Comparison of ENCODE assay signal across 20 cellular contexts in the genomic region with DNA sequence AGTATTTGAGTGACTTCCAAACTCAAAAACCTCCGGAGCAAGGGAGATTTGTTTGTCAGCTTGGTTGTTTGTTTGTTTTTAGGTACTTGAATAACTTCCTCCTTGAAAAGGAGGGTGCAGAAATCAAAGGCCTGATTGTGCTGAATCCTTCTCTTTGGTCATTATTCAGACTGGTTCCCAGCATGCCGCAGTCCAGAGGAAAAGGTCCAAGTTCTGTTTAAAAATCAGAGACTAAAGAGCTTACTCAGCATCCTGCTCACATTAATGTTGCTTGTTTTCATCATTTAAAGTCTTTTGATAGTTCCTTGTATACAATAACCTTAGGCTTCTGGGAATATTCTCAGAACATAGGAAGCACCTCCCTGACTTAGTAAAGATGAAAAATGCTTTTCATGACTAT. TPM values are rescaled to one million over a fixed set of nuclear protein-coding genes. Genes with fewer than 3 reads are reported as not detected.
DNase-seq lines count a peak whose midpoint lies in the region; ATAC-seq, FAIRE-seq and TF ChIP-seq lines count a peak whose summit lies in the region.
"Had no signal": no experiment of that assay in that cellular context is flagged by ENCODE, and none has a peak within 500 bp of the region (broad histone marks: within the 10 kb centered on the region; RNA-seq: fewer than 3 reads in every experiment).

No MANE protein-coding gene starts in this region.

- ATAC-seq in HepG2 = no peak
- ATAC-seq in right lobe of liver = no peak

- in situ Hi-C loops in HepG2 (cut with HindIII; ENCODE audit: extremely low pct_ligation_motif_present, low pct_unique_long_range_greater_than_20kb) = no loop called here

- BruUV-seq in HepG2 (replicated peaks; lab: Mats Ljungman, UMichigan) = no TSS peak

- CTCF ChIA-PET in HepG2 (lab: Yijun Ruan, JAX; ENCODE audit: low intra/inter-chr PET ratio, low total read pairs) = no interaction called here

- no peak overlapping the region for H2AFZ ChIP-seq in HepG2 (ENCODE audit: low read length)
- H2AFZ ChIP-seq: GM23248 had no signal

- H3K9ac ChIP-seq in HepG2 (ENCODE audit: insufficient read depth, low read depth, low read length) = no peak overlapping the region
- no peak overlapping the region for H3K9ac ChIP-seq in endocrine pancreas (ENCODE audit: control insufficient read depth, insufficient read depth, low read length)
- H3K9ac ChIP-seq: GM23248, KMS-11 had no signal

- POLR2A ChIA-PET in HepG2 (lab: Yijun Ruan, JAX) = no interaction called here

- no peak for TF ChIP-seq CTCF in HepG2 (CRISPR knock-in tag; IDR thresholded peaks at IDR 0.05)
- TF ChIP-seq CTCF in right lobe of liver (IDR thresholded peaks at IDR 0.05) = no peak

- no peak overlapping the region for H3K4me2 ChIP-seq in HepG2 (ENCODE audit: low read depth, low read length)
- H3K4me2 ChIP-seq: KMS-11 had no signal

- H3K36me3 ChIP-seq in HepG2 (replicated peaks in 1 of 2; ENCODE audit: control insufficient read depth in 1 of 2, insufficient read depth in 2 of 2, low read length in 2 of 2) (no peaks in the 10 kb centered on the region), right lobe of liver (no peaks in the 10 kb centered on the region), endocrine pancreas (ENCODE audit: control insufficient read depth, insufficient read depth, low read length) (no peaks in the 10 kb centered on the region)
- H3K36me3 ChIP-seq: MG63, Peyer's patch had no signal

- TF ChIP-seq RAD21 in HepG2 (CRISPR knock-in tag; IDR thresholded peaks at IDR 0.05) = no peak

- H4K20me1 ChIP-seq in HepG2 (ENCODE audit: insufficient read depth, low read length) = no peaks in the 10 kb centered on the region

- 3% methylated on average over 2 of the region's 2 CpGs for WGBS in HepG2 (ENCODE audit: low lambda C conversion rate)
- 42% methylated on average over 2 of the region's 2 CpGs for WGBS in right lobe of liver (ENCODE audit: insufficient coverage, low coverage, low lambda C conversion rate, missing lambda C conversion rate)

- no peak for TF ChIP-seq POLR2A in HepG2 (IDR thresholded peaks at IDR 0.05; ENCODE audit: insufficient read depth in 1 of 2, low read depth in 2 of 2, low read length in 2 of 2)
- no peak for TF ChIP-seq POLR2A in right lobe of liver (IDR thresholded peaks at IDR 0.05)

- H3K27ac ChIP-seq in HepG2 (ENCODE audit: extremely low read length, insufficient read depth, low read length) = no peak overlapping the region
- no peak overlapping the region for H3K27ac ChIP-seq in right lobe of liver
- peak overlapping the region; percentile 67 for H3K27ac ChIP-seq in temporal lobe (ENCODE audit: low read depth, low read length)
- H3K27ac ChIP-seq: GM23248, HL-60, KMS-11, Peyer's patch had no signal

- no peak for FAIRE-seq in HepG2 (lab: Jason Lieb, UNC)
- FAIRE-seq: G401.6, GM12891 had no signal

- no peaks in the 10 kb centered on the region for H3K4me1 ChIP-seq in HepG2 (ENCODE audit: insufficient read depth, low read length)
- H3K4me1 ChIP-seq in right lobe of liver = peaks cover 0 to 6% (median 0%) of the 10 kb centered on the region in 4 donors
- H3K4me1 ChIP-seq in endocrine pancreas (ENCODE audit: control insufficient read depth, insufficient read depth, low read length) = peaks cover 22% of the 10 kb centered on the region
- H3K4me1 ChIP-seq: Caco-2 had no signal

- H3K79me2 ChIP-seq in HepG2 (ENCODE audit: insufficient read depth, low read length) = no peaks in the 10 kb centered on the region

- H3K27me3 ChIP-seq in HepG2 (ENCODE audit: control insufficient read depth in 1 of 2, insufficient read depth in 2 of 2, low read length in 2 of 2) (peaks cover 0 to 3% of the 10 kb centered on the region in 2 experiments; a peak in 1 of 5 replicates), right lobe of liver (peaks cover 0 to 19% of the 10 kb centered on the region in 2 donors), endocrine pancreas (ENCODE audit: control insufficient read depth, insufficient read depth, low read length) (no peaks in the 10 kb centered on the region)
- H3K27me3 ChIP-seq: Peyer's patch had no signal

- intact Hi-C loops in HepG2 (cut with micrococcal nuclease; ENCODE audit: unreplicated experiment) (no loop called here), right lobe of liver (cut with DNase I) (no loop called here)

- H3K4me3 ChIP-seq in HepG2 (replicated peaks in 1 of 3; ENCODE audit: insufficient read depth in 1 of 3, low read depth in 2 of 3, low read length in 3 of 3) (no peak overlapping the region), right lobe of liver (no peak overlapping the region), endocrine pancreas (ENCODE audit: control insufficient read depth, insufficient read depth, low read length) (peak overlapping the region; percentile 68)
- H3K4me3 ChIP-seq: GM23248, MG63, Peyer's patch had no signal

- TF ChIP-seq EP300 in HepG2 (IDR thresholded peaks at IDR 0.05; ENCODE audit: low read depth in 2 of 2, low read length in 2 of 2) (no peak), HepG2 (CRISPR knock-in tag; IDR thresholded peaks at IDR 0.05; ENCODE audit: borderline replicate concordance) (no peak)

- H3K9me3 ChIP-seq in HepG2 (ENCODE audit: low read length) (no peaks in the 10 kb centered on the region), right lobe of liver (no peaks in the 10 kb centered on the region), endocrine pancreas (ENCODE audit: control insufficient read depth, low read length) (no peaks in the 10 kb centered on the region)
- H3K9me3 ChIP-seq: Caco-2, MG63, Peyer's patch had no signal

- DNase-seq in HepG2 (ENCODE audit: low spot score) (no peak), right lobe of liver (no peak), midbrain (lab: John Stamatoyannopoulos, UW) (peak; percentile 41), HCEC 1CT (no peak), foreskin melanocyte (no peak)
- DNase-seq in activated CD4-positive, alpha-beta T cell treated with anti-CD3 and anti-CD28 coated beads for 48 hours = no peak
- DNase-seq: Caco-2, GM23248, HFFc6, MG63, NCI-H1694, NCI-H748 treated with DMSO at 0.1 percent for 48 hours, Peyer's patch had no signal

RNA-seq across cellular contexts. Expression of a gene that starts 1.0 kb away (rescaled TPM):
- not detected in 2 replicates for total RNA-seq in HepG2 (2016; rRNA removed; fragmentation: Illumina TruSeq; extraction: Trizol)
- not detected in 2 replicates for total RNA-seq in HepG2 (2016; cell fraction: cytosol; rRNA removed; fragmentation: Illumina TruSeq; extraction: Trizol; ENCODE audit: low read depth)
- total RNA-seq in HepG2 (2016; cell fraction: insoluble cytoplasmic fraction; rRNA removed; fragmentation: Illumina TruSeq; extraction: Trizol) = not detected in 2 replicates
- total RNA-seq in HepG2 (2016; cell fraction: membrane; rRNA removed; fragmentation: Illumina TruSeq; extraction: Trizol) = not detected in 2 replicates
- not detected in 2 replicates for total RNA-seq in HepG2 (2016; cell fraction: nucleus; rRNA removed; fragmentation: Illumina TruSeq; extraction: Trizol)
- polyA plus RNA-seq in HepG2 (2011; rRNA removed) = not detected in 2 replicates
- polyA plus RNA-seq in HepG2 (2011; cell fraction: cytosol; rRNA removed) = not detected in 2 replicates
- polyA plus RNA-seq in HepG2 (2011; cell fraction: nucleus; rRNA removed) = not detected in 2 replicates
- polyA plus RNA-seq in HepG2 (2012) = not detected in 2 replicates
- polyA plus RNA-seq in HepG2 (2016; cell fraction: cytosol; fragmentation: Illumina TruSeq; extraction: Trizol; ENCODE audit: low read depth) = not detected in 2 replicates
- not detected in 2 replicates for polyA plus RNA-seq in HepG2 (2016; cell fraction: insoluble cytoplasmic fraction; fragmentation: Illumina TruSeq; extraction: Trizol; ENCODE audit: low read depth)
- not detected in 2 replicates for polyA plus RNA-seq in HepG2 (2016; cell fraction: membrane; fragmentation: Illumina TruSeq; extraction: Trizol; ENCODE audit: low read depth)
- not detected in 2 replicates for polyA plus RNA-seq in HepG2 (2016; cell fraction: nucleus; fragmentation: Illumina TruSeq; extraction: Trizol; ENCODE audit: insufficient read depth, low read depth)
- polyA minus RNA-seq in HepG2 (2011; rRNA and poly(A)+ RNA removed; ENCODE audit: low replicate concordance) = not detected in 2 replicates
- not detected in 2 replicates for polyA minus RNA-seq in HepG2 (2011; cell fraction: cytosol; rRNA and poly(A)+ RNA removed)
- not detected in 2 replicates for polyA minus RNA-seq in HepG2 (2011; cell fraction: nucleus; rRNA and poly(A)+ RNA removed)
- not detected for total RNA-seq in right lobe of liver
- 54.8 TPM for total RNA-seq in temporal lobe
- total RNA-seq: A172, Caco-2, GM23248, HFFc6 had no signal
- polyA plus RNA-seq: GM23248 had no signal

RNA-seq across cellular contexts. Expression of a gene that starts 57.1 kb away (rescaled TPM):
- total RNA-seq in HepG2 (2016; rRNA removed; fragmentation: Illumina TruSeq; extraction: Trizol) (0.20 and 0.27 TPM in 2 replicates), right lobe of liver (10 to 100 TPM in 2 of 6 experiments, 1 to 10 TPM in 4; 5.0 to 17.4 (median 8.4) TPM), temporal lobe (14.0 TPM)
- not detected in 2 replicates for total RNA-seq in HepG2 (2016; cell fraction: cytosol; rRNA removed; fragmentation: Illumina TruSeq; extraction: Trizol; ENCODE audit: low read depth)
- 0.12 and 0.15 TPM in 2 replicates for total RNA-seq in HepG2 (2016; cell fraction: insoluble cytoplasmic fraction; rRNA removed; fragmentation: Illumina TruSeq; extraction: Trizol)
- total RNA-seq in HepG2 (2016; cell fraction: membrane; rRNA removed; fragmentation: Illumina TruSeq; extraction: Trizol) = 0.15 TPM in 1 of 2 replicates, not detected in the other
- not detected in 2 replicates for total RNA-seq in HepG2 (2016; cell fraction: nucleus; rRNA removed; fragmentation: Illumina TruSeq; extraction: Trizol)
- polyA plus RNA-seq in HepG2 (2011; rRNA removed) = 0.05 and 0.09 TPM in 2 replicates
- polyA plus RNA-seq in HepG2 (2011; cell fraction: cytosol; rRNA removed) = 0.06 and 0.08 TPM in 2 replicates
- not detected in 2 replicates for polyA plus RNA-seq in HepG2 (2011; cell fraction: nucleus; rRNA removed)
- polyA plus RNA-seq in HepG2 (2012) = not detected in 2 replicates
- not detected in 2 replicates for polyA plus RNA-seq in HepG2 (2016; cell fraction: cytosol; fragmentation: Illumina TruSeq; extraction: Trizol; ENCODE audit: low read depth)
- 0.33 TPM in 1 of 2 replicates, not detected in the other for polyA plus RNA-seq in HepG2 (2016; cell fraction: insoluble cytoplasmic fraction; fragmentation: Illumina TruSeq; extraction: Trizol; ENCODE audit: low read depth)
- polyA plus RNA-seq in HepG2 (2016; cell fraction: membrane; fragmentation: Illumina TruSeq; extraction: Trizol; ENCODE audit: low read depth) = not detected in 2 replicates
- polyA plus RNA-seq in HepG2 (2016; cell fraction: nucleus; fragmentation: Illumina TruSeq; extraction: Trizol; ENCODE audit: insufficient read depth, low read depth) = 0.27 TPM in 1 of 2 replicates, not detected in the other
- 2.9 TPM in 1 of 2 replicates, not detected in the other for polyA minus RNA-seq in HepG2 (2011; rRNA and poly(A)+ RNA removed; ENCODE audit: low replicate concordance)
- not detected in 2 replicates for polyA minus RNA-seq in HepG2 (2011; cell fraction: cytosol; rRNA and poly(A)+ RNA removed)
- polyA minus RNA-seq in HepG2 (2011; cell fraction: nucleus; rRNA and poly(A)+ RNA removed) = not detected in 2 replicates

RNA-seq across cellular contexts. Expression of a gene that starts 57.7 kb away (rescaled TPM):
- total RNA-seq in HepG2 (2016; rRNA removed; fragmentation: Illumina TruSeq; extraction: Trizol) (14.4 and 15.3 TPM in 2 replicates), right lobe of liver (10 to 100 TPM in 5 of 6 experiments, 1 to 10 TPM in 1; 8.8 to 16.1 (median 12.7) TPM), temporal lobe (136 TPM)
- total RNA-seq in HepG2 (2016; cell fraction: cytosol; rRNA removed; fragmentation: Illumina TruSeq; extraction: Trizol; ENCODE audit: low read depth) = 2.9 and 3.9 TPM in 2 replicates
- 10.5 and 14.9 TPM in 2 replicates for total RNA-seq in HepG2 (2016; cell fraction: insoluble cytoplasmic fraction; rRNA removed; fragmentation: Illumina TruSeq; extraction: Trizol)
- 3.6 and 5.3 TPM in 2 replicates for total RNA-seq in HepG2 (2016; cell fraction: membrane; rRNA removed; fragmentation: Illumina TruSeq; extraction: Trizol)
- total RNA-seq in HepG2 (2016; cell fraction: nucleus; rRNA removed; fragmentation: Illumina TruSeq; extraction: Trizol) = 25.7 and 26.2 TPM in 2 replicates
- 11.6 and 11.8 TPM in 2 replicates for polyA plus RNA-seq in HepG2 (2011; rRNA removed)
- polyA plus RNA-seq in HepG2 (2011; cell fraction: cytosol; rRNA removed) = 2.5 and 4.5 TPM in 2 replicates
- polyA plus RNA-seq in HepG2 (2011; cell fraction: nucleus; rRNA removed) = 24.4 and 27.0 TPM in 2 replicates
- polyA plus RNA-seq in HepG2 (2012) = 9.9 and 10.4 TPM in 2 replicates
- polyA plus RNA-seq in HepG2 (2016; cell fraction: cytosol; fragmentation: Illumina TruSeq; extraction: Trizol; ENCODE audit: low read depth) = 0.51 and 0.75 TPM in 2 replicates
- 11.1 and 13.6 TPM in 2 replicates for polyA plus RNA-seq in HepG2 (2016; cell fraction: insoluble cytoplasmic fraction; fragmentation: Illumina TruSeq; extraction: Trizol; ENCODE audit: low read depth)
- 1.6 and 2.1 TPM in 2 replicates for polyA plus RNA-seq in HepG2 (2016; cell fraction: membrane; fragmentation: Illumina TruSeq; extraction: Trizol; ENCODE audit: low read depth)
- 46.6 and 53.7 TPM in 2 replicates for polyA plus RNA-seq in HepG2 (2016; cell fraction: nucleus; fragmentation: Illumina TruSeq; extraction: Trizol; ENCODE audit: insufficient read depth, low read depth)
- polyA minus RNA-seq in HepG2 (2011; rRNA and poly(A)+ RNA removed; ENCODE audit: low replicate concordance) = 7.7 and 16.1 TPM in 2 replicates
- 6.0 and 11.5 TPM in 2 replicates for polyA minus RNA-seq in HepG2 (2011; cell fraction: cytosol; rRNA and poly(A)+ RNA removed)
- 31.9 and 35.7 TPM in 2 replicates for polyA minus RNA-seq in HepG2 (2011; cell fraction: nucleus; rRNA and poly(A)+ RNA removed)

Comparison
In these comparisons a context has a peak if more than half of its experiments do, and no peak if none do; other contexts are left out.
1. RNA of a gene that starts 1.0 kb away (total RNA-seq): 54.8 TPM in temporal lobe (single experiment); not detected in HepG2 and not detected in right lobe of liver; every median in the first group is over 10 times any median in the second.